Comparison of ENCODE assay signal across 21 cellular contexts in the genomic region with DNA sequence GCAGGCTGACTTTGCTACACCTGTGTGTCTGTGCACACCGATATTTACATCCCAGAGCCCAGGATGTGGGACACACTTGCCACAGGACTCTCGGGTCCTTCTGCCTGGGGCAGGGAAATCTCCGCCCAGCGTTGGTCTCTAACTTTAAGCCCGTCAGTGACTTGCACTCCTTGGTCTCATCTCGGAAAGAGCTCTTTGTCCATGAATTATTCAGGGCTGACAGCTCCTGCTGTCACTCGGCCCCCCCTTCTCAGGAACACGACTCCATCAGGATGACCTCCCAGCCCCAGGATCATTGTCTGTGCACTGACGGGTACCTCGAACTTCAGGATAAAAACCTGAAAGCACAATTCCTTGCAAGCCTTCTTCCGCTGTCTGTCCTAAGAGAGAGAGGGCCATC. TPM values are rescaled to one million over a fixed set of nuclear protein-coding genes. Genes with fewer than 3 reads are reported as not detected.
DNase-seq lines count a peak whose midpoint lies in the region; ATAC-seq and TF ChIP-seq lines count a peak whose summit lies in the region.
"Had no signal": no experiment of that assay in that cellular context is flagged by ENCODE, and none has a peak within 500 bp of the region (broad histone marks: within the 10 kb centered on the region; RNA-seq: fewer than 3 reads in every experiment).

No MANE protein-coding gene starts in this region.

- no peak for TF ChIP-seq CTCF in WERI-Rb-1 (IDR thresholded peaks at IDR 0.05; ENCODE audit: low read depth, low read length)
- TF ChIP-seq CTCF in esophagus muscularis mucosa (IDR thresholded peaks at IDR 0.05) = no peak
- no peak for TF ChIP-seq CTCF in neural progenitor cell (IDR thresholded peaks at IDR 0.05)
- no peak for TF ChIP-seq CTCF in mucosa of descending colon (IDR thresholded peaks at IDR 0.05)

- H3K4me1 ChIP-seq in esophagus muscularis mucosa = no peaks in the 10 kb centered on the region
- H3K4me1 ChIP-seq in neural progenitor cell = peaks cover 18% of the 10 kb centered on the region
- H3K4me1 ChIP-seq in mucosa of descending colon (ENCODE audit: low read depth) = no peaks in the 10 kb centered on the region
- H3K4me1 ChIP-seq: BE2C had no signal

- ATAC-seq in sciatic nerve = no peak
- no peak for ATAC-seq in mucosa of descending colon
- ATAC-seq: GM12878, GM23338, HCT116 had no signal

- 55% methylated on average over 11 of the region's 11 CpGs for WGBS in esophagus muscularis mucosa

- peak overlapping the region; percentile 1 for H3K4me3 Mint-ChIP-seq in neural progenitor cell
- H3K4me3 Mint-ChIP-seq: CD14-positive monocyte; CD4-positive, alpha-beta T cell; CD8-positive, alpha-beta memory T cell; GM23338; H9 had no signal

- no peak overlapping the region; the same call in 1 of the 2 replicates for H3K27ac ChIP-seq in WERI-Rb-1
- no peak overlapping the region for H3K27ac ChIP-seq in esophagus muscularis mucosa (replicated peaks in 1 of 4)
- H3K27ac ChIP-seq in neural progenitor cell = no peak overlapping the region
- H3K27ac ChIP-seq: 22Rv1; BLaER1 treated with 17β-estradiol and CSF1 and Interleukin-3, amounts not matched to agents 10 nM and 100 nM had no signal

- H3K9me3 Mint-ChIP-seq in neural progenitor cell = no peaks in the 10 kb centered on the region
- H3K9me3 Mint-ChIP-seq: CD4-positive, alpha-beta T cell; CD8-positive, alpha-beta memory T cell; GM23338; H9 had no signal

- no peaks in the 10 kb centered on the region for H3K36me3 Mint-ChIP-seq in neural progenitor cell
- H3K36me3 Mint-ChIP-seq: CD14-positive monocyte; CD8-positive, alpha-beta memory T cell had no signal

- TF ChIP-seq EP300 in esophagus muscularis mucosa (IDR thresholded peaks at IDR 0.05) = no peak

- H3K79me2 ChIP-seq in neural progenitor cell (ENCODE audit: low read depth) = no peaks in the 10 kb centered on the region

- no peak overlapping the region for H3K9ac ChIP-seq in neural progenitor cell
- H3K9ac ChIP-seq: BLaER1 treated with 17β-estradiol and CSF1 and Interleukin-3, amounts not matched to agents 10 nM and 100 nM had no signal

- DNase-seq in WERI-Rb-1 (peak; percentile 72), esophagus muscularis mucosa (ENCODE audit: extremely low spot score) (peak; percentile 89), neural progenitor cell (ENCODE audit: low spot score) (peak; percentile 66), sciatic nerve (ENCODE audit: low spot score) (no peak), activated T-cell treated with anti-CD3 and anti-CD28 coated beads for 4 hours (no peak), mucosa of descending colon (no peak)
- DNase-seq: AML-193; BE2C; CD4-positive, alpha-beta T cell; CD8-positive, alpha-beta memory T cell; DMS 273 treated with DMSO at 0.1 percent for 48 hours; DMS79; EL; GDM1; H9 had no signal

- no peaks in the 10 kb centered on the region for H3F3A ChIP-seq in neural progenitor cell (ENCODE audit: low read depth)

- H3K4me3 ChIP-seq in WERI-Rb-1 (ENCODE audit: low read depth, low read length) (no peak overlapping the region), esophagus muscularis mucosa (no peak overlapping the region), neural progenitor cell (no peak overlapping the region), mucosa of descending colon (no peak overlapping the region)
- H3K4me3 ChIP-seq: BLaER1 treated with 17β-estradiol and CSF1 and Interleukin-3, amounts not matched to agents 10 nM and 100 nM; GM12878; GM23338 had no signal

- no peaks in the 10 kb centered on the region for H3K9me3 ChIP-seq in WERI-Rb-1 (ENCODE audit: severe bottlenecking)
- H3K9me3 ChIP-seq in esophagus muscularis mucosa = no peaks in the 10 kb centered on the region
- H3K9me3 ChIP-seq in neural progenitor cell (ENCODE audit: low read depth) = no peaks in the 10 kb centered on the region
- no peaks in the 10 kb centered on the region for H3K9me3 ChIP-seq in mucosa of descending colon
- H3K9me3 ChIP-seq: BE2C; BLaER1 treated with 17β-estradiol and CSF1 and Interleukin-3, amounts not matched to agents 10 nM and 100 nM had no signal

- peak overlapping the region; percentile 24 for H3K4me2 ChIP-seq in neural progenitor cell
- H3K4me2 ChIP-seq: GM23338 had no signal

- peak overlapping the region; percentile 31 for H3K27ac Mint-ChIP-seq in neural progenitor cell
- H3K27ac Mint-ChIP-seq: CD14-positive monocyte; CD4-positive, alpha-beta T cell; GM23338; H9 had no signal

- H2AFZ ChIP-seq in neural progenitor cell (replicated peaks) = no peak overlapping the region
- H2AFZ ChIP-seq: GM23338 had no signal

- intact Hi-C loops in esophagus muscularis mucosa (cut with DNase I) (no loop called here), sciatic nerve (cut with DNase I) (no loop called here), mucosa of descending colon (cut with DNase I, micrococcal nuclease) (no loop called here)

- H4K20me1 ChIP-seq in neural progenitor cell (ENCODE audit: low read depth) = no peaks in the 10 kb centered on the region
- H4K20me1 ChIP-seq: BLaER1 treated with 17β-estradiol and CSF1 and Interleukin-3, amounts not matched to agents 10 nM and 100 nM had no signal

- no peak for TF ChIP-seq POLR2A in esophagus muscularis mucosa (IDR thresholded peaks at IDR 0.05; ENCODE audit: low read depth)

- H3K36me3 ChIP-seq in WERI-Rb-1 = no peaks in the 10 kb centered on the region
- H3K36me3 ChIP-seq in esophagus muscularis mucosa = no peaks in the 10 kb centered on the region
- H3K36me3 ChIP-seq in neural progenitor cell = no peaks in the 10 kb centered on the region
- no peaks in the 10 kb centered on the region for H3K36me3 ChIP-seq in mucosa of descending colon (ENCODE audit: low read depth)
- H3K36me3 ChIP-seq: BE2C; BLaER1 treated with 17β-estradiol and CSF1 and Interleukin-3, amounts not matched to agents 10 nM and 100 nM had no signal

- peaks cover 28% of the 10 kb centered on the region for H3K4me1 Mint-ChIP-seq in neural progenitor cell
- H3K4me1 Mint-ChIP-seq: CD8-positive, alpha-beta memory T cell had no signal

- peaks cover 15% of the 10 kb centered on the region for H3K27me3 Mint-ChIP-seq in neural progenitor cell (ENCODE audit: insufficient read depth, low read depth)

- H3K27me3 ChIP-seq in WERI-Rb-1 (ENCODE audit: insufficient read depth, low read depth, severe bottlenecking) = no peaks in the 10 kb centered on the region
- H3K27me3 ChIP-seq in esophagus muscularis mucosa = peaks cover 0 to 47% (median 2%) of the 10 kb centered on the region in 4 donors
- peaks cover 21% of the 10 kb centered on the region for H3K27me3 ChIP-seq in neural progenitor cell
- H3K27me3 ChIP-seq: BE2C; BLaER1 treated with 17β-estradiol and CSF1 and Interleukin-3, amounts not matched to agents 10 nM and 100 nM had no signal

RNA-seq across cellular contexts. Expression of gene PLB1, which starts 26.6 kb away (rescaled TPM):
- total RNA-seq in esophagus muscularis mucosa = 10 to 100 TPM in 1 of 4 donors, 1 to 10 TPM in 3; 2.5 to 11.1 (median 7.7) TPM
- total RNA-seq in neural progenitor cell (ENCODE audit: low replicate concordance) = 0.12 TPM in 1 of 2 replicates, not detected in the other
- total RNA-seq in sciatic nerve = 5.5 TPM
- total RNA-seq in mucosa of descending colon = 1 to 10 TPM; 2.4 to 4.9 (median 3.6) TPM
- total RNA-seq: H9 had no signal

Comparison
In these comparisons a context has a peak if more than half of its experiments do, and no peak if none do; other contexts are left out.
1. DNase-seq: peak in WERI-Rb-1 (single experiment), esophagus muscularis mucosa (single experiment) and neural progenitor cell (single experiment); none in sciatic nerve (single experiment), activated T-cell treated with anti-CD3 and anti-CD28 coated beads for 4 hours (single experiment) and mucosa of descending colon (0 of 3).